8 cellular contexts compared by ENCODE assay signal in genomic region chr3:15064835-15065549, GRCh38. TPM values are rescaled to one million over a fixed set of nuclear protein-coding genes. Genes with fewer than 3 reads are reported as not detected.
DNase-seq lines count a peak whose midpoint lies in the region; ATAC-seq and TF ChIP-seq lines count a peak whose summit lies in the region.

MRPS25 (minus strand) TSS chr3:15065315; CDS start chr3:15065194, 121 bp downstream.

- H3K9me3 ChIP-seq in Loucy (ENCODE audit: insufficient read depth, low read depth, low read length): no peaks in the 10 kb centered on the region

- H3K9ac ChIP-seq in Loucy (ENCODE audit: low read depth, low read length, poor library complexity, severe bottlenecking): peak within 1 kb of the TSS; percentile 92

- peak within 1 kb of the TSS; percentile 46 to 95 (median 94) for H3K27ac Mint-ChIP-seq in nephron

- peaks cover 27% of the 10 kb centered on the region for H3K79me2 ChIP-seq in Loucy (ENCODE audit: insufficient read depth, low read length)

- DNase-seq in ELF-1 (ENCODE audit: low read depth, low spot score) (peak; percentile 93), H7 (peak; percentile 96), fibroblast of the aortic adventitia (ENCODE audit: low read depth) (peak; percentile 88)
- peak; percentile 85 for DNase-seq in activated T-helper 9 cell treated with anti-CD3 and anti-CD28 coated beads, Interleukin-2, amount 50 U/mL, for 16 hours (ENCODE audit: low read depth)
- DNase-seq in stimulated activated naive CD8-positive, alpha-beta T cell treated with anti-CD3 and anti-CD28 coated beads, Interleukin-15, Interleukin-2, amounts not matched to agents 100 U/mL and 50 U/mL, for 24 hours: peak; percentile 91

- H3K9me2 ChIP-seq in Loucy (replicated peaks; ENCODE audit: low read depth, low read length): no peaks in the 10 kb centered on the region

- peaks cover 2% of the 10 kb centered on the region for H3K9me3 Mint-ChIP-seq in nephron

- H3K27me3 ChIP-seq in H7 (ENCODE audit: control insufficient read depth, insufficient read depth, low read length): no peaks in the 10 kb centered on the region
- H3K27me3 ChIP-seq in Loucy (ENCODE audit: insufficient read depth, low read length, poor library complexity, severe bottlenecking): no peaks in the 10 kb centered on the region

- no peaks in the 10 kb centered on the region for H3F3A ChIP-seq in Loucy (ENCODE audit: low read depth)

- ATAC-seq in stimulated activated naive CD8-positive, alpha-beta T cell treated with anti-CD3 and anti-CD28 coated beads, Interleukin-15, Interleukin-2, amounts not matched to agents 100 U/mL and 50 U/mL, for 24 hours: peak; percentile 98

- peaks cover 21% of the 10 kb centered on the region for H3K36me3 Mint-ChIP-seq in nephron (ENCODE audit: low read depth)

- peaks cover 21% of the 10 kb centered on the region for H4K20me1 ChIP-seq in Loucy (ENCODE audit: insufficient read depth, low read length, poor library complexity, severe bottlenecking)

- H3K36me3 ChIP-seq in H7 (replicated peaks; ENCODE audit: control insufficient read depth, insufficient read depth, low read length) (no peaks in the 10 kb centered on the region; the same call in none of the 2 replicates), Loucy (ENCODE audit: insufficient read depth, low read length) (no peaks in the 10 kb centered on the region)

- no peaks in the 10 kb centered on the region for H3K27me3 Mint-ChIP-seq in nephron (ENCODE audit: low read depth)

- H3K4me3 ChIP-seq in H7 (ENCODE audit: insufficient read depth, low read depth, low read length): peak within 1 kb of the TSS; percentile 97
- H3K4me3 ChIP-seq in Loucy (ENCODE audit: low read length, poor library complexity, severe bottlenecking): peak within 1 kb of the TSS; percentile 96
- H3K4me3 ChIP-seq in fibroblast of the aortic adventitia (ENCODE audit: low read depth, low read length): peak within 1 kb of the TSS; percentile 95

- TF ChIP-seq POLR2A in Raji (IDR thresholded peaks at IDR 0.05; ENCODE audit: insufficient read depth, low read depth, low read length): peak; percentile 99

- TF ChIP-seq CTCF in Loucy (conservative IDR thresholded peaks at IDR 0.05; ENCODE audit: low read length): no peak
- TF ChIP-seq CTCF in fibroblast of the aortic adventitia (IDR thresholded peaks at IDR 0.05; ENCODE audit: insufficient read depth, low read length): no peak
- TF ChIP-seq CTCF in nephron (IDR thresholded peaks at IDR 0.05; ENCODE audit: unreplicated experiment in 3 of 3): no peak

- H3K4me1 ChIP-seq in Loucy (ENCODE audit: insufficient read depth, low read length, poor library complexity, severe bottlenecking): peaks cover 17% of the 10 kb centered on the region

- H2AFZ ChIP-seq in Loucy (ENCODE audit: low read length): peak within 1 kb of the TSS; percentile 97

- peak within 1 kb of the TSS; percentile 90 for H3K4me2 ChIP-seq in Loucy (ENCODE audit: low read depth, low read length, poor library complexity, severe bottlenecking)

- peak within 1 kb of the TSS; percentile 95 to 98 (median 98) for H3K4me3 Mint-ChIP-seq in nephron

- peaks cover 14% of the 10 kb centered on the region for H3K4me1 Mint-ChIP-seq in nephron

RNA-seq across cellular contexts. Expression of gene MRPS25, which starts in this region (rescaled TPM):
- total RNA-seq in H7 (2014; rRNA removed; shearing (Covaris generic)): 22.0 and 25.8 TPM in 2 replicates
- 12.7 and 17.0 TPM in 2 replicates for total RNA-seq in fibroblast of the aortic adventitia (ENCODE audit: low replicate concordance)

Comparison
In these comparisons a context has a peak if more than half of its experiments do, and no peak if none do; other contexts are left out.
1. Peak in every context shown above with its lines: DNase-seq, ATAC-seq and H3K4me3 ChIP-seq.